8 cellular contexts compared by ENCODE assay signal in genomic region chr13:27304099-27304498, GRCh38.
"Had no signal": no experiment of that assay in that cellular context is flagged by ENCODE, and none has a peak within 500 bp of the region (broad histone marks: within the 10 kb centered on the region; RNA-seq: fewer than 3 reads in every experiment).

No MANE protein-coding gene starts in this region.

- ATAC-seq: GM12878 had no signal

- FAIRE-seq: G401.6, GM12878, GM12891, GM12892, GM18507, GM19239 had no signal

- DNase-seq: GDM1, GF-D8 had no signal

- H3K4me3 ChIP-seq: GM12878 had no signal
